1 cellular context compared by ENCODE assay signal in genomic region chr11:68854273-68854958, GRCh38.
TF ChIP-seq lines count a peak whose summit lies in the region.

No MANE protein-coding gene starts in this region.

TF ChIP-seq in IMR-90, 13 proteins besides CTCF, POLR2A, EP300 and RAD21:
- TF ChIP-seq CHD1 (IDR thresholded peaks at IDR 0.05; ENCODE audit: low read depth, low read length) (no peak), RCOR1 (IDR thresholded peaks at IDR 0.05; ENCODE audit: insufficient replicate concordance, low read length) (no peak), USF2 (IDR thresholded peaks at IDR 0.05; ENCODE audit: low read depth, low read length) (no peak), MXI1 (IDR thresholded peaks at IDR 0.05; ENCODE audit: borderline replicate concordance, low read depth, low read length) (no peak), RFX5 (IDR thresholded peaks at IDR 0.05; ENCODE audit: low read depth, low read length) (no peak), NFE2L2 (IDR thresholded peaks at IDR 0.05; ENCODE audit: low read depth, low read length) (no peak), SMC3 (IDR thresholded peaks at IDR 0.05; ENCODE audit: low read depth, low read length) (no peak), BHLHE40 (IDR thresholded peaks at IDR 0.05; ENCODE audit: low read depth, low read length) (no peak), MAFK (IDR thresholded peaks at IDR 0.05; ENCODE audit: low read depth, low read length) (no peak), ELK1 (IDR thresholded peaks at IDR 0.05; ENCODE audit: borderline replicate concordance, low read depth, low read length) (no peak)
